ENCODE assay signal across 1 cellular context in genomic region chr22:48340727-48341709, GRCh38.
TF ChIP-seq lines count a peak whose summit lies in the region.

No MANE protein-coding gene starts in this region.

TF ChIP-seq in WTC11, 78 proteins besides CTCF, POLR2A, EP300 and RAD21 (continued from another document):
- TF ChIP-seq, protein P1, sequence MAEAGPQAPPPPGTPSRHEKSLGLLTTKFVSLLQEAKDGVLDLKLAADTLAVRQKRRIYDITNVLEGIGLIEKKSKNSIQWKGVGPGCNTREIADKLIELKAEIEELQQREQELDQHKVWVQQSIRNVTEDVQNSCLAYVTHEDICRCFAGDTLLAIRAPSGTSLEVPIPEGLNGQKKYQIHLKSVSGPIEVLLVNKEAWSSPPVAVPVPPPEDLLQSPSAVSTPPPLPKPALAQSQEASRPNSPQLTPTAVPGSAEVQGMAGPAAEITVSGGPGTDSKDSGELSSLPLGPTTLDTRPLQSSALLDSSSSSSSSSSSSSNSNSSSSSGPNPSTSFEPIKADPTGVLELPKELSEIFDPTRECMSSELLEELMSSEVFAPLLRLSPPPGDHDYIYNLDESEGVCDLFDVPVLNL (CRISPR knock-in tag; IDR thresholded peaks at IDR 0.05; ENCODE audit: borderline replicate concordance, low read depth): no peak
- TF ChIP-seq, protein P2, sequence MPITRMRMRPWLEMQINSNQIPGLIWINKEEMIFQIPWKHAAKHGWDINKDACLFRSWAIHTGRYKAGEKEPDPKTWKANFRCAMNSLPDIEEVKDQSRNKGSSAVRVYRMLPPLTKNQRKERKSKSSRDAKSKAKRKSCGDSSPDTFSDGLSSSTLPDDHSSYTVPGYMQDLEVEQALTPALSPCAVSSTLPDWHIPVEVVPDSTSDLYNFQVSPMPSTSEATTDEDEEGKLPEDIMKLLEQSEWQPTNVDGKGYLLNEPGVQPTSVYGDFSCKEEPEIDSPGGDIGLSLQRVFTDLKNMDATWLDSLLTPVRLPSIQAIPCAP (CRISPR knock-in tag; IDR thresholded peaks at IDR 0.05): no peak
- TF ChIP-seq ZBTB21 (CRISPR knock-in tag; IDR thresholded peaks at IDR 0.05; ENCODE audit: borderline replicate concordance) (no peak), ZNF121 (CRISPR knock-in tag; IDR thresholded peaks at IDR 0.05) (0 out of 2 replicates have a peak, but pooled peaks have one; percentile 27)
- TF ChIP-seq, protein P3, sequence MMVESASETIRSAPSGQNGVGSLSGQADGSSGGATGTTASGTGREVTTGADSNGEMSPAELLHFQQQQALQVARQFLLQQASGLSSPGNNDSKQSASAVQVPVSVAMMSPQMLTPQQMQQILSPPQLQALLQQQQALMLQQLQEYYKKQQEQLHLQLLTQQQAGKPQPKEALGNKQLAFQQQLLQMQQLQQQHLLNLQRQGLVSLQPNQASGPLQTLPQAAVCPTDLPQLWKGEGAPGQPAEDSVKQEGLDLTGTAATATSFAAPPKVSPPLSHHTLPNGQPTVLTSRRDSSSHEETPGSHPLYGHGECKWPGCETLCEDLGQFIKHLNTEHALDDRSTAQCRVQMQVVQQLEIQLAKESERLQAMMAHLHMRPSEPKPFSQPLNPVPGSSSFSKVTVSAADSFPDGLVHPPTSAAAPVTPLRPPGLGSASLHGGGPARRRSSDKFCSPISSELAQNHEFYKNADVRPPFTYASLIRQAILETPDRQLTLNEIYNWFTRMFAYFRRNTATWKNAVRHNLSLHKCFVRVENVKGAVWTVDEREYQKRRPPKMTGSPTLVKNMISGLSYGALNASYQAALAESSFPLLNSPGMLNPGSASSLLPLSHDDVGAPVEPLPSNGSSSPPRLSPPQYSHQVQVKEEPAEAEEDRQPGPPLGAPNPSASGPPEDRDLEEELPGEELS (CRISPR knock-in tag; IDR thresholded peaks at IDR 0.05): no peak
TF ChIP-seq in WTC11: peak in this region for 1.
